Comparison of ENCODE assay signal across 17 cellular contexts in the genomic region with DNA sequence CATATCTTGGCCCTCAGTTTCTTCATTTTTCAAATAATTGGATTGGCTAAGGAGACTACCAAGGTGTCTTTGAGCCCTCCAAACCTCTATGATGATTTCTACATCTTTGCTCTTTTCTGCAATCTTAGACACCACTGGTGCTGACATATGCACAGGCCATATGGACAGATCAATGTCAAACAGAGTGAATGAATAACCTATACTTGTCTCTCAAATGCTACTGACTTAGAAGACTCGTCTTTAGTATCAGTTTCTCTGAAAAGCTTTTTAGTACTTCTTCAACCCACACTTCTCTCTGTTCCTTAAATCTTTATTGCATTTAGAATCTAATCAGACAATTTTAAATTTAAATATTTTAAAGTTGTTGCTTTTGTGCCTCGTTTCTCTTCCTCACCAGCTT.
DNase-seq lines count a peak whose midpoint lies in the region; ATAC-seq, FAIRE-seq and TF ChIP-seq lines count a peak whose summit lies in the region.
"Had no signal": no experiment of that assay in that cellular context is flagged by ENCODE, and none has a peak within 500 bp of the region (broad histone marks: within the 10 kb centered on the region; RNA-seq: fewer than 3 reads in every experiment).

No MANE protein-coding gene starts in this region.

- no peaks in the 10 kb centered on the region for H3K36me3 ChIP-seq in suprapubic skin
- H3K36me3 ChIP-seq: right atrium auricular region had no signal

- no peaks in the 10 kb centered on the region for H3K9me3 ChIP-seq in suprapubic skin
- H3K9me3 ChIP-seq: right atrium auricular region had no signal

- 94% methylated on average over 2 of the region's 2 CpGs for WGBS in suprapubic skin

- ATAC-seq in GM19397 (IDR thresholded peaks at IDR 0.05; ENCODE audit: unreplicated experiment), result peak; percentile 38
- peak; percentile 50 for ATAC-seq in HG02678 (IDR thresholded peaks at IDR 0.05; ENCODE audit: unreplicated experiment)
- peak; percentile 60 for ATAC-seq in HG03378 (IDR thresholded peaks at IDR 0.05; ENCODE audit: unreplicated experiment)
- ATAC-seq: activated T-cell treated with anti-CD3 and anti-CD28 coated beads, Interleukin-2, amount 50 U/mL, for 72 hours; left ventricle myocardium superior; naive thymus-derived CD8-positive, alpha-beta T cell had no signal

- peak; percentile 72 for FAIRE-seq in GM18507 (lab: Jason Lieb, UNC)

- peaks cover 6% of the 10 kb centered on the region for H3K4me1 ChIP-seq in suprapubic skin

- TF ChIP-seq EP300 in suprapubic skin (IDR thresholded peaks at IDR 0.05), result no peak

- DNase-seq in GM18507 (ENCODE audit: extremely low spot score, insufficient read length, low read depth) (peak; percentile 17), activated gamma-delta T cell treated with Interleukin-2 at 50 U/mL for 16 hours (no peak), suprapubic skin (ENCODE audit: low spot score in 2 of 2) (no peak), DMS153 treated with DMSO at 0.1 percent for 48 hours (lab: John Stamatoyannopoulos, UW; ENCODE audit: unreplicated experiment) (no peak)
- DNase-seq in stimulated activated CD8-positive, alpha-beta memory T cell treated with anti-CD3 and anti-CD28 coated beads, Interleukin-4, amount 100 ng/mL, for 48 hours, result no peak
- DNase-seq: activated CD4-positive, alpha-beta T cell treated with anti-CD3 and anti-CD28 coated beads, Interleukin-2, amount 10 ng/mL, durations not matched to agents 7 days and 5 days; activated T-cell treated with anti-CD3 and anti-CD28 coated beads, Interleukin-2, amount 50 U/mL, for 72 hours; anterior cingulate cortex; DMS153; left ventricle myocardium superior; naive thymus-derived CD8-positive, alpha-beta T cell; NCI-H1048; stimulated activated naive CD4-positive, alpha-beta T cell had no signal

- no peak for TF ChIP-seq CTCF in suprapubic skin (IDR thresholded peaks at IDR 0.05)

- H3K27ac ChIP-seq in suprapubic skin, result no peak overlapping the region
- H3K27ac ChIP-seq: right atrium auricular region had no signal

- TF ChIP-seq POLR2A in suprapubic skin (IDR thresholded peaks at IDR 0.05), result no peak

- no peak overlapping the region for H3K4me3 ChIP-seq in suprapubic skin
- H3K4me3 ChIP-seq: right atrium auricular region had no signal

- no peaks in the 10 kb centered on the region for H3K27me3 ChIP-seq in suprapubic skin
- H3K27me3 ChIP-seq: right atrium auricular region had no signal
